Comparison of ENCODE assay signal across 10 cellular contexts in the genomic region with DNA sequence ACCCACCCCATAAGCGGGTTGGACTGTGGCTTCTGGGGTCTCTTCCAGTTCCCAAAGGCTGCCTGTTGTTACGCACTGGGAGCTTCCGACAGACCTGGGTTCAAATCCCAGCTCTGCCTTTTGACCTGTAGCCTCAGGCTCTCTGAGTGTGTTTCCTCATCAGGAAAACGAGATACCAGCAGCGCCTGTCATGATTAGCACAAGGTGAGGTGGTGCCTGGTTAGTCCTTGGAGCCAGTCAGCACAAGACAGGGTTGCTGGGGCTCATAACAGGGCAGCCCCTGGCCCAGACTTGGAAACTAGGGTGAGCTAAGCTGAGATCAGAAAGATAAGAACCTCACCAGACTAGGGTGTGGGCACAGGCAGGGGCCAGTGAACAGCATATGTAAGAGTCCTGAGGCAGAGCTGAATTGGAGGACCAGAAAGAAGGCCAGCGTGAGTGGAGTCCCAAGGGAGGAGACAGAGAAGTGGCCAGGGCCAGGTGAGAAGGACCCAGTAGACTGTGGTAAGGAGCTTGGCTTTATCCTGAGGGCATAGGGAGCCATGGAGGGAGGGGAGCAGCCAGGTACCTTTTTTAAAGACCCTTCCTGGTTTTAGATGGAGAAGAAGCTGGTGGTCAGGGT.
"Had no signal": no experiment of that assay in that cellular context is flagged by ENCODE, and none has a peak within 500 bp of the region (broad histone marks: within the 10 kb centered on the region; RNA-seq: fewer than 3 reads in every experiment).

No MANE protein-coding gene starts in this region.

- H3K27ac Mint-ChIP-seq: activated naive CD8-positive, alpha-beta T cell; T-helper 1 cell treated with Interleukin-12 subunit alpha and Interleukin-12 subunit beta and Interleukin-4 antibody, amounts not matched to agents 30 μg/mL and 1 μg/mL, for 36 hours had no signal

- H3K9me3 ChIP-seq: esophagus squamous epithelium, ovary had no signal

- H3K9me3 Mint-ChIP-seq: activated T-cell treated with anti-CD3 and anti-CD28 coated beads, Interleukin-2, amount 50 U/mL, for 4 hours; T-helper 1 cell treated with Interleukin-12 subunit alpha and Interleukin-12 subunit beta and Interleukin-4 antibody, amounts not matched to agents 30 μg/mL and 1 μg/mL, for 36 hours had no signal

- H3K4me3 ChIP-seq: ovary had no signal

- H3K27me3 ChIP-seq: ovary had no signal

- H3K36me3 Mint-ChIP-seq: activated naive CD8-positive, alpha-beta T cell; brain had no signal

- H3K36me3 ChIP-seq: esophagus squamous epithelium, ovary had no signal

- DNase-seq: activated CD4-positive, alpha-beta T cell treated with anti-CD3 and anti-CD28 coated beads, Interleukin-2, amount 50 U/mL, for 48 hours; activated gamma-delta T cell; activated T-cell treated with anti-CD3 and anti-CD28 coated beads, Interleukin-2, amount 50 U/mL, for 4 hours; esophagus squamous epithelium; stimulated activated CD4-positive, alpha-beta T cell treated with anti-CD3 and anti-CD28 coated beads, Interleukin-12 subunit alpha, Interleukin-12 subunit beta, amount 100 ng/mL, for 4 hours; stimulated activated naive CD4-positive, alpha-beta T cell treated with Interleukin-2 at 50 U/mL for 16 hours had no signal

- H3K27ac ChIP-seq: esophagus squamous epithelium, ovary had no signal

- H3K4me3 Mint-ChIP-seq: activated T-cell treated with anti-CD3 and anti-CD28 coated beads, Interleukin-2, amount 50 U/mL, for 4 hours; T-helper 1 cell treated with Interleukin-12 subunit alpha and Interleukin-12 subunit beta and Interleukin-4 antibody, amounts not matched to agents 30 μg/mL and 1 μg/mL, for 36 hours had no signal
